1 cellular context compared by ENCODE assay signal in the genomic region with DNA sequence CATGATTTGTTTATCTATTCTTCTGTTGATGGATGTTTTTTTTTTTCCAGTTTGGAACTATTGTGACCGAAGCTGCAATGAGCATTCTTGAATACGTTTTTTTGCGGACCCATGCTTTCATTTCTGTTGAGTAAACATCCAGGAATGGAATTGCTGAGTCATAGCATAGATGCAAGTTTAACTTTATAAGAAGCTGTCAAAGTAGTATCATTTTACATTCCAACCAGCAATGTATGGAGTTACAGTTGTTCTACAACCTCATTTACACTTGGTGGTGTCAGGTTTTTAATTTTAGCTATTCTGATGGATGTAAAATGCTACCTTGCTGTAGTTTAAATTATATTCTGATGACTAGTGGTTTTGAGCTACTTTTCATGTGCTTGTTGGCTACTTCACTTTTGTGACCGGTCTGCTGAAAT.
A peak's percentile ranks its signal among the peaks of the same experiment; 100 is the strongest.
TF ChIP-seq lines count a peak whose summit lies in the region.

No MANE protein-coding gene starts in this region.

TF ChIP-seq in A549, 52 proteins besides CTCF, POLR2A, EP300 and RAD21 (continued from another document):
- TF ChIP-seq FOSB (CRISPR knock-in tag; IDR thresholded peaks at IDR 0.05) (peak; percentile 91; the same call in 1 of the 2 replicates), MAFK (IDR thresholded peaks at IDR 0.05; ENCODE audit: partially characterized antibody) (peak; percentile 100), PBX3 (IDR thresholded peaks at IDR 0.05) (no peak), KDM5A (IDR thresholded peaks at IDR 0.05) (no peak), RCOR1 (IDR thresholded peaks at IDR 0.05; ENCODE audit: low read depth, low read length) (no peak), GATA3 (IDR thresholded peaks at IDR 0.05; ENCODE audit: borderline replicate concordance) (peak; percentile 72; the same call in 1 of the 2 replicates), TFCP2L1 (CRISPR knock-in tag; IDR thresholded peaks at IDR 0.05) (peak; percentile 63; the same call in 1 of the 2 replicates), EHF (CRISPR knock-in tag; IDR thresholded peaks at IDR 0.05) (peak; percentile 96), SMC3 (IDR thresholded peaks at IDR 0.05) (peak; percentile 18; the same call in 1 of the 3 replicates), JUNB (IDR thresholded peaks at IDR 0.05) (peak; percentile 63), CEBPB (IDR thresholded peaks at IDR 0.05) (peak in 1 of 2 experiments; percentile 63; a peak in 2 of 4 replicates), HEYL (CRISPR knock-in tag; IDR thresholded peaks at IDR 0.05) (peak; percentile 95), NPAS2 (CRISPR knock-in tag; IDR thresholded peaks at IDR 0.05; ENCODE audit: borderline replicate concordance) (no peak), NR3C1 (IDR thresholded peaks at IDR 0.05) (no peak), POLR2AphosphoS2 (conservative IDR thresholded peaks at IDR 0.05; ENCODE audit: low read length) (no peak), ZNF302 (CRISPR knock-in tag; IDR thresholded peaks at IDR 0.05) (peak; percentile 89; the same call in 1 of the 2 replicates), HOXB13 (CRISPR knock-in tag; IDR thresholded peaks at IDR 0.05; ENCODE audit: low read depth) (peak; percentile 98), CBX2 (IDR thresholded peaks at IDR 0.05; ENCODE audit: borderline replicate concordance, low read depth) (no peak), ZSCAN20 (CRISPR knock-in tag; IDR thresholded peaks at IDR 0.05) (peak; percentile 98), HOXA7 (CRISPR knock-in tag; IDR thresholded peaks at IDR 0.05) (peak; percentile 92; the same call in 1 of the 2 replicates), HOXB5 (CRISPR knock-in tag; IDR thresholded peaks at IDR 0.05) (peak; percentile 95), BHLHE40 (IDR thresholded peaks at IDR 0.05; ENCODE audit: low read depth, low read length) (no peak), FOXS1 (CRISPR knock-in tag; IDR thresholded peaks at IDR 0.05) (peak; percentile 94; the same call in 1 of the 2 replicates), CHD2 (IDR thresholded peaks at IDR 0.05; ENCODE audit: low read length, partially characterized antibody) (no peak), CBX8 (IDR thresholded peaks at IDR 0.05) (no peak), NFE2L2 (conservative IDR thresholded peaks at IDR 0.05; ENCODE audit: low read length) (peak; percentile 99), HMGXB4 (CRISPR knock-in tag; IDR thresholded peaks at IDR 0.05; ENCODE audit: borderline replicate concordance) (peak; percentile 70; the same call in 1 of the 2 replicates), MAZ (IDR thresholded peaks at IDR 0.05; ENCODE audit: borderline replicate concordance, low read depth, low read length) (no peak), RARB (CRISPR knock-in tag; IDR thresholded peaks at IDR 0.05) (no peak; the same call in 1 of the 2 replicates), RNF2 (IDR thresholded peaks at IDR 0.05; ENCODE audit: borderline replicate concordance, low read depth) (no peak), TP53 (CRISPR knock-in tag; IDR thresholded peaks at IDR 0.05) (peak; percentile 49; the same call in 1 of the 2 replicates), MYC (IDR thresholded peaks at IDR 0.05; ENCODE audit: borderline replicate concordance, low read length) (no peak), SREBF2 (IDR thresholded peaks at IDR 0.05) (no peak), HDAC2 (IDR thresholded peaks at IDR 0.05) (no peak), ZC3H11A (IDR thresholded peaks at IDR 0.05) (no peak), EHMT2 (IDR thresholded peaks at IDR 0.05; ENCODE audit: low read depth) (no peak), JUN (IDR thresholded peaks at IDR 0.05) (peak; percentile 62 to 72; a peak in 4 of 5 replicates), ZFP36 (IDR thresholded peaks at IDR 0.05; ENCODE audit: borderline replicate concordance, partially characterized antibody) (no peak), PHF8 (IDR thresholded peaks at IDR 0.05; ENCODE audit: borderline replicate concordance, low read depth) (no peak), CHD4 (IDR thresholded peaks at IDR 0.05; ENCODE audit: borderline replicate concordance) (no peak), ESRRA (IDR thresholded peaks at IDR 0.05; ENCODE audit: borderline replicate concordance, low read length) (no peak)
- TF ChIP-seq, protein P1, sequence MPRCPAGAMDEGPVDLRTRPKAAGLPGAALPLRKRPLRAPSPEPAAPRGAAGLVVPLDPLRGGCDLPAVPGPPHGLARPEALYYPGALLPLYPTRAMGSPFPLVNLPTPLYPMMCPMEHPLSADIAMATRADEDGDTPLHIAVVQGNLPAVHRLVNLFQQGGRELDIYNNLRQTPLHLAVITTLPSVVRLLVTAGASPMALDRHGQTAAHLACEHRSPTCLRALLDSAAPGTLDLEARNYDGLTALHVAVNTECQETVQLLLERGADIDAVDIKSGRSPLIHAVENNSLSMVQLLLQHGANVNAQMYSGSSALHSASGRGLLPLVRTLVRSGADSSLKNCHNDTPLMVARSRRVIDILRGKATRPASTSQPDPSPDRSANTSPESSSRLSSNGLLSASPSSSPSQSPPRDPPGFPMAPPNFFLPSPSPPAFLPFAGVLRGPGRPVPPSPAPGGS (IDR thresholded peaks at IDR 0.05) = no peak
- TF ChIP-seq, protein P2, sequence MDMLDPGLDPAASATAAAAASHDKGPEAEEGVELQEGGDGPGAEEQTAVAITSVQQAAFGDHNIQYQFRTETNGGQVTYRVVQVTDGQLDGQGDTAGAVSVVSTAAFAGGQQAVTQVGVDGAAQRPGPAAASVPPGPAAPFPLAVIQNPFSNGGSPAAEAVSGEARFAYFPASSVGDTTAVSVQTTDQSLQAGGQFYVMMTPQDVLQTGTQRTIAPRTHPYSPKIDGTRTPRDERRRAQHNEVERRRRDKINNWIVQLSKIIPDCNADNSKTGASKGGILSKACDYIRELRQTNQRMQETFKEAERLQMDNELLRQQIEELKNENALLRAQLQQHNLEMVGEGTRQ (IDR thresholded peaks at IDR 0.05) = no peak
- TF ChIP-seq, protein P3, sequence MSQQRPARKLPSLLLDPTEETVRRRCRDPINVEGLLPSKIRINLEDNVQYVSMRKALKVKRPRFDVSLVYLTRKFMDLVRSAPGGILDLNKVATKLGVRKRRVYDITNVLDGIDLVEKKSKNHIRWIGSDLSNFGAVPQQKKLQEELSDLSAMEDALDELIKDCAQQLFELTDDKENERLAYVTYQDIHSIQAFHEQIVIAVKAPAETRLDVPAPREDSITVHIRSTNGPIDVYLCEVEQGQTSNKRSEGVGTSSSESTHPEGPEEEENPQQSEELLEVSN (IDR thresholded peaks at IDR 0.05; ENCODE audit: borderline replicate concordance, low read depth) = no peak
- TF ChIP-seq, protein P4, sequence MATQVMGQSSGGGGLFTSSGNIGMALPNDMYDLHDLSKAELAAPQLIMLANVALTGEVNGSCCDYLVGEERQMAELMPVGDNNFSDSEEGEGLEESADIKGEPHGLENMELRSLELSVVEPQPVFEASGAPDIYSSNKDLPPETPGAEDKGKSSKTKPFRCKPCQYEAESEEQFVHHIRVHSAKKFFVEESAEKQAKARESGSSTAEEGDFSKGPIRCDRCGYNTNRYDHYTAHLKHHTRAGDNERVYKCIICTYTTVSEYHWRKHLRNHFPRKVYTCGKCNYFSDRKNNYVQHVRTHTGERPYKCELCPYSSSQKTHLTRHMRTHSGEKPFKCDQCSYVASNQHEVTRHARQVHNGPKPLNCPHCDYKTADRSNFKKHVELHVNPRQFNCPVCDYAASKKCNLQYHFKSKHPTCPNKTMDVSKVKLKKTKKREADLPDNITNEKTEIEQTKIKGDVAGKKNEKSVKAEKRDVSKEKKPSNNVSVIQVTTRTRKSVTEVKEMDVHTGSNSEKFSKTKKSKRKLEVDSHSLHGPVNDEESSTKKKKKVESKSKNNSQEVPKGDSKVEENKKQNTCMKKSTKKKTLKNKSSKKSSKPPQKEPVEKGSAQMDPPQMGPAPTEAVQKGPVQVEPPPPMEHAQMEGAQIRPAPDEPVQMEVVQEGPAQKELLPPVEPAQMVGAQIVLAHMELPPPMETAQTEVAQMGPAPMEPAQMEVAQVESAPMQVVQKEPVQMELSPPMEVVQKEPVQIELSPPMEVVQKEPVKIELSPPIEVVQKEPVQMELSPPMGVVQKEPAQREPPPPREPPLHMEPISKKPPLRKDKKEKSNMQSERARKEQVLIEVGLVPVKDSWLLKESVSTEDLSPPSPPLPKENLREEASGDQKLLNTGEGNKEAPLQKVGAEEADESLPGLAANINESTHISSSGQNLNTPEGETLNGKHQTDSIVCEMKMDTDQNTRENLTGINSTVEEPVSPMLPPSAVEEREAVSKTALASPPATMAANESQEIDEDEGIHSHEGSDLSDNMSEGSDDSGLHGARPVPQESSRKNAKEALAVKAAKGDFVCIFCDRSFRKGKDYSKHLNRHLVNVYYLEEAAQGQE (IDR thresholded peaks at IDR 0.05) = no peak
- TF ChIP-seq, protein P5, sequence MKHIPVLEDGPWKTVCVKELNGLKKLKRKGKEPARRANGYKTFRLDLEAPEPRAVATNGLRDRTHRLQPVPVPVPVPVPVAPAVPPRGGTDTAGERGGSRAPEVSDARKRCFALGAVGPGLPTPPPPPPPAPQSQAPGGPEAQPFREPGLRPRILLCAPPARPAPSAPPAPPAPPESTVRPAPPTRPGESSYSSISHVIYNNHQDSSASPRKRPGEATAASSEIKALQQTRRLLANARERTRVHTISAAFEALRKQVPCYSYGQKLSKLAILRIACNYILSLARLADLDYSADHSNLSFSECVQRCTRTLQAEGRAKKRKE (CRISPR knock-in tag; IDR thresholded peaks at IDR 0.05; ENCODE audit: low read depth) = peak; percentile 98
- TF ChIP-seq, protein P6, sequence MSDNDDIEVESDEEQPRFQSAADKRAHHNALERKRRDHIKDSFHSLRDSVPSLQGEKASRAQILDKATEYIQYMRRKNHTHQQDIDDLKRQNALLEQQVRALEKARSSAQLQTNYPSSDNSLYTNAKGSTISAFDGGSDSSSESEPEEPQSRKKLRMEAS (IDR thresholded peaks at IDR 0.05) = peak; percentile 85
